ENCODE assay signal across 1 cellular context in the genomic region with DNA sequence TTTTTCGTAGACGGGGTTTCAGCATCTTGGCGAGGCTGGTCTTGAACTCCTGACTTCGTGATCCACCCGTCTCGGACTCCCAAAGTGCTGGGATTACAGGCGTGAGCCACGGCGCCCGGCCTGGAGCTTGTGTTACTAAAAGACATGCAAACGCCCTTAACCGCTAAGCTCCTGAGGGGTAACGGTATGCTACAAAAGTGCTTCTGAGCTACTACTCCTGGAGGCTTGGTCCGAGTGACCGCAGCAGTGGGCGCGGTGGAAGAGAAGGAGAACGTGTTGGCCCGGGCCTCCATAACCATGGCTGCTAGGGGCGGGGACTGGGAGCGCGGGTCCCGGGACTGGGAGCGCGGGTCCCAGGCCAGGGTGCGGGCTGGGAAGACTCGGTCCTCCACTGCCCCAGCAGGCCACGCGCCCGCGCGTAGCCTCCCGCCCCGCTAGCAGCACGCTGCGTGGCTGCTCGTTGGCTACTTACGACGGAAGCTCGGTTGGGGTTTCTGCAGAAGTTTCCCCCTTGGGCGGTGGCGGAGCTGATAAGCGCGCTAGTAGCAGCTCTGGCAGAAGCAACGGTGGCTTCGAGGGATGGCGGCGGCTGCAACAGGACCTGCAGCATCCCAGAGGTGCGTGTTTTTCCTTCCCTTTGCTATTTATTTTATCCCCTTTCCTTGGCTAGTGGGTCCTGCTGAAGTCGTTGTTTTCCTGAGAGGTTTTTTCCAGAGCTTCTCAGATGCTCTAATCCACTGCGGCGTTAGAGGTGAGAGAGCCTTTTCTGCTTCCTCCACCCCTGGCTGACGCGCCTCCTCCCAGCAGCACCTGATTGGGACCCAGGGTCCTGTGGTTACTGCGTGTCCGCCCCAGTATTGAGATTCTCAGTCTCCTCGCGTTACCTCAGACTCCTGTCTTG.
TF ChIP-seq lines count a peak whose summit lies in the region.

No MANE protein-coding gene starts in this region.

TF ChIP-seq in WTC11, 78 proteins besides CTCF, POLR2A, EP300 and RAD21 (continued from another document):
- TF ChIP-seq, protein P1, sequence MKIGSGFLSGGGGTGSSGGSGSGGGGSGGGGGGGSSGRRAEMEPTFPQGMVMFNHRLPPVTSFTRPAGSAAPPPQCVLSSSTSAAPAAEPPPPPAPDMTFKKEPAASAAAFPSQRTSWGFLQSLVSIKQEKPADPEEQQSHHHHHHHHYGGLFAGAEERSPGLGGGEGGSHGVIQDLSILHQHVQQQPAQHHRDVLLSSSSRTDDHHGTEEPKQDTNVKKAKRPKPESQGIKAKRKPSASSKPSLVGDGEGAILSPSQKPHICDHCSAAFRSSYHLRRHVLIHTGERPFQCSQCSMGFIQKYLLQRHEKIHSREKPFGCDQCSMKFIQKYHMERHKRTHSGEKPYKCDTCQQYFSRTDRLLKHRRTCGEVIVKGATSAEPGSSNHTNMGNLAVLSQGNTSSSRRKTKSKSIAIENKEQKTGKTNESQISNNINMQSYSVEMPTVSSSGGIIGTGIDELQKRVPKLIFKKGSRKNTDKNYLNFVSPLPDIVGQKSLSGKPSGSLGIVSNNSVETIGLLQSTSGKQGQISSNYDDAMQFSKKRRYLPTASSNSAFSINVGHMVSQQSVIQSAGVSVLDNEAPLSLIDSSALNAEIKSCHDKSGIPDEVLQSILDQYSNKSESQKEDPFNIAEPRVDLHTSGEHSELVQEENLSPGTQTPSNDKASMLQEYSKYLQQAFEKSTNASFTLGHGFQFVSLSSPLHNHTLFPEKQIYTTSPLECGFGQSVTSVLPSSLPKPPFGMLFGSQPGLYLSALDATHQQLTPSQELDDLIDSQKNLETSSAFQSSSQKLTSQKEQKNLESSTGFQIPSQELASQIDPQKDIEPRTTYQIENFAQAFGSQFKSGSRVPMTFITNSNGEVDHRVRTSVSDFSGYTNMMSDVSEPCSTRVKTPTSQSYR (CRISPR knock-in tag; IDR thresholded peaks at IDR 0.05) = peak; percentile 39; the same call in 1 of the 2 replicates
- TF ChIP-seq, protein P2, sequence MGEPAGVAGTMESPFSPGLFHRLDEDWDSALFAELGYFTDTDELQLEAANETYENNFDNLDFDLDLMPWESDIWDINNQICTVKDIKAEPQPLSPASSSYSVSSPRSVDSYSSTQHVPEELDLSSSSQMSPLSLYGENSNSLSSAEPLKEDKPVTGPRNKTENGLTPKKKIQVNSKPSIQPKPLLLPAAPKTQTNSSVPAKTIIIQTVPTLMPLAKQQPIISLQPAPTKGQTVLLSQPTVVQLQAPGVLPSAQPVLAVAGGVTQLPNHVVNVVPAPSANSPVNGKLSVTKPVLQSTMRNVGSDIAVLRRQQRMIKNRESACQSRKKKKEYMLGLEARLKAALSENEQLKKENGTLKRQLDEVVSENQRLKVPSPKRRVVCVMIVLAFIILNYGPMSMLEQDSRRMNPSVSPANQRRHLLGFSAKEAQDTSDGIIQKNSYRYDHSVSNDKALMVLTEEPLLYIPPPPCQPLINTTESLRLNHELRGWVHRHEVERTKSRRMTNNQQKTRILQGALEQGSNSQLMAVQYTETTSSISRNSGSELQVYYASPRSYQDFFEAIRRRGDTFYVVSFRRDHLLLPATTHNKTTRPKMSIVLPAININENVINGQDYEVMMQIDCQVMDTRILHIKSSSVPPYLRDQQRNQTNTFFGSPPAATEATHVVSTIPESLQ (CRISPR knock-in tag; IDR thresholded peaks at IDR 0.05) = no peak
- TF ChIP-seq, protein P3, sequence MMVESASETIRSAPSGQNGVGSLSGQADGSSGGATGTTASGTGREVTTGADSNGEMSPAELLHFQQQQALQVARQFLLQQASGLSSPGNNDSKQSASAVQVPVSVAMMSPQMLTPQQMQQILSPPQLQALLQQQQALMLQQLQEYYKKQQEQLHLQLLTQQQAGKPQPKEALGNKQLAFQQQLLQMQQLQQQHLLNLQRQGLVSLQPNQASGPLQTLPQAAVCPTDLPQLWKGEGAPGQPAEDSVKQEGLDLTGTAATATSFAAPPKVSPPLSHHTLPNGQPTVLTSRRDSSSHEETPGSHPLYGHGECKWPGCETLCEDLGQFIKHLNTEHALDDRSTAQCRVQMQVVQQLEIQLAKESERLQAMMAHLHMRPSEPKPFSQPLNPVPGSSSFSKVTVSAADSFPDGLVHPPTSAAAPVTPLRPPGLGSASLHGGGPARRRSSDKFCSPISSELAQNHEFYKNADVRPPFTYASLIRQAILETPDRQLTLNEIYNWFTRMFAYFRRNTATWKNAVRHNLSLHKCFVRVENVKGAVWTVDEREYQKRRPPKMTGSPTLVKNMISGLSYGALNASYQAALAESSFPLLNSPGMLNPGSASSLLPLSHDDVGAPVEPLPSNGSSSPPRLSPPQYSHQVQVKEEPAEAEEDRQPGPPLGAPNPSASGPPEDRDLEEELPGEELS (CRISPR knock-in tag; IDR thresholded peaks at IDR 0.05) = peak; percentile 59; the same call in 1 of the 2 replicates
